22 cellular contexts compared by ENCODE assay signal in the genomic region with DNA sequence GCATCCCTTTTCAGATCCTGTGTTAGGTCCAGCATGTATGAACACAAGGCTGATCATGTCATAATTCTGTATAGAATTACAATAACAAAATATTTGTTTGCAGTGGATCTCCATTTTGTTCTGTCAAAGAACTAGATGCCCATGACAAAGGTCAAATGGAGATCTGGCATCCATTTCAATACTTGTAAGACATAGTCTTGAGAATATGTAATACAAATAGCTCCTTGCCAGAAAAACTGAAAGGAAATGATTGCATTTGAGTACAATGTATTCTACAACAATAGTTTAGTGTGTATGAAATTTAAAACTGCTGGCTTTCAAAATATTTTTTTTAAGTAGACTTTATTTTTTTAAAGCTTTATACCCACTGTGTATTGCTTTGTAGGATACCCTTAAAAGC.
DNase-seq lines count a peak whose midpoint lies in the region; ATAC-seq and TF ChIP-seq lines count a peak whose summit lies in the region.
"Had no signal": no experiment of that assay in that cellular context is flagged by ENCODE, and none has a peak within 500 bp of the region (broad histone marks: within the 10 kb centered on the region; RNA-seq: fewer than 3 reads in every experiment).

No MANE protein-coding gene starts in this region.

- no peaks in the 10 kb centered on the region; the same call in none of the 2 replicates for H3K79me2 ChIP-seq in GM23338 (replicated peaks; ENCODE audit: insufficient read depth)

- no peaks in the 10 kb centered on the region for H3F3A ChIP-seq in GM23338 (replicated peaks; ENCODE audit: low read depth)

- no peaks in the 10 kb centered on the region for H3K27me3 ChIP-seq in heart right ventricle
- H3K27me3 ChIP-seq in upper lobe of left lung: no peaks in the 10 kb centered on the region
- H3K27me3 ChIP-seq in GM23338 (ENCODE audit: insufficient read depth): no peaks in the 10 kb centered on the region

- peaks cover 5% of the 10 kb centered on the region for H3K4me1 Mint-ChIP-seq in activated T-cell treated with anti-CD3 and anti-CD28 coated beads, Interleukin-2, amount 50 U/mL, for 4 hours (ENCODE audit: low read depth)
- H3K4me1 Mint-ChIP-seq in GM23338: peaks cover 38% of the 10 kb centered on the region
- peaks cover 2% of the 10 kb centered on the region for H3K4me1 Mint-ChIP-seq in activated naive CD4-positive, alpha-beta T cell treated with anti-CD3 and anti-CD28 coated beads for 36 hours (ENCODE audit: low read depth)

- H3K9me3 Mint-ChIP-seq in activated T-cell treated with anti-CD3 and anti-CD28 coated beads, Interleukin-2, amount 50 U/mL, for 4 hours: no peaks in the 10 kb centered on the region
- H3K9me3 Mint-ChIP-seq in GM23338: no peaks in the 10 kb centered on the region; the same call in 2 of the 3 replicates
- H3K9me3 Mint-ChIP-seq in activated naive CD4-positive, alpha-beta T cell treated with anti-CD3 and anti-CD28 coated beads for 36 hours: no peaks in the 10 kb centered on the region
- H3K9me3 Mint-ChIP-seq: CD8-positive, alpha-beta T cell had no signal

- peaks cover 22% of the 10 kb centered on the region for H3K36me3 Mint-ChIP-seq in activated T-cell treated with anti-CD3 and anti-CD28 coated beads, Interleukin-2, amount 50 U/mL, for 4 hours (ENCODE audit: insufficient read depth)
- H3K36me3 Mint-ChIP-seq in GM23338 (ENCODE audit: low read depth): no peaks in the 10 kb centered on the region; the same call in 2 of the 3 replicates
- H3K36me3 Mint-ChIP-seq in activated naive CD4-positive, alpha-beta T cell treated with anti-CD3 and anti-CD28 coated beads for 36 hours (ENCODE audit: low read depth): peaks cover 15% of the 10 kb centered on the region

- H3K4me3 Mint-ChIP-seq in activated T-cell treated with anti-CD3 and anti-CD28 coated beads, Interleukin-2, amount 50 U/mL, for 4 hours: no peak overlapping the region
- H3K4me3 Mint-ChIP-seq in GM23338: no peak overlapping the region
- H3K4me3 Mint-ChIP-seq in activated naive CD4-positive, alpha-beta T cell treated with anti-CD3 and anti-CD28 coated beads for 36 hours: no peak overlapping the region
- H3K4me3 Mint-ChIP-seq: CD8-positive, alpha-beta T cell had no signal

- H3K4me2 ChIP-seq in GM23338: no peak overlapping the region

- H3K27ac Mint-ChIP-seq in GM23338: no peak overlapping the region
- no peak overlapping the region for H3K27ac Mint-ChIP-seq in activated naive CD4-positive, alpha-beta T cell treated with anti-CD3 and anti-CD28 coated beads for 36 hours
- H3K27ac Mint-ChIP-seq: CD8-positive, alpha-beta T cell had no signal

- DNase-seq in heart right ventricle: no peak
- no peak for DNase-seq in cardiac septum (ENCODE audit: low spot score)
- DNase-seq in dedifferentiated amniotic fluid mesenchymal stem cell (ENCODE audit: extremely low spot score): peak; percentile 61
- DNase-seq in fibroblast of pulmonary artery (ENCODE audit: low read depth): peak; percentile 77
- DNase-seq in activated T-cell treated with anti-CD3 and anti-CD28 coated beads, Interleukin-2, amount 50 U/mL, for 4 hours: no peak
- no peak for DNase-seq in upper lobe of left lung
- DNase-seq in GM23338 (ENCODE audit: low spot score): no peak
- no peak for DNase-seq in activated naive CD4-positive, alpha-beta T cell treated with anti-CD3 and anti-CD28 coated beads for 36 hours
- DNase-seq: AML-193; C1 segment of cervical spinal cord; CD8-positive, alpha-beta T cell; DND-41; KG1; NCI-H1105; NCI-H146; NCI-H2029; NCI-H2227 treated with DMSO at 0.1 percent for 48 hours; NCI-H524 treated with DMSO at 0.1 percent for 48 hours; OCI-M1; Right ventricle myocardium superior had no signal

- H3K9me3 ChIP-seq in heart right ventricle: no peaks in the 10 kb centered on the region
- H3K9me3 ChIP-seq in upper lobe of left lung: no peaks in the 10 kb centered on the region

- TF ChIP-seq CTCF in heart right ventricle (IDR thresholded peaks at IDR 0.05) (no peak), fibroblast of pulmonary artery (IDR thresholded peaks at IDR 0.05; ENCODE audit: low read length, missing control alignments) (no peak), upper lobe of left lung (IDR thresholded peaks at IDR 0.05) (no peak), GM23338 (conservative IDR thresholded peaks at IDR 0.05; ENCODE audit: low read depth in 2 of 2) (no peak)

- H3K27me3 Mint-ChIP-seq in activated T-cell treated with anti-CD3 and anti-CD28 coated beads, Interleukin-2, amount 50 U/mL, for 4 hours (ENCODE audit: low read depth): no peaks in the 10 kb centered on the region
- no peaks in the 10 kb centered on the region for H3K27me3 Mint-ChIP-seq in GM23338 (ENCODE audit: insufficient read depth, low read depth, poor library complexity)
- no peaks in the 10 kb centered on the region for H3K27me3 Mint-ChIP-seq in activated naive CD4-positive, alpha-beta T cell treated with anti-CD3 and anti-CD28 coated beads for 36 hours (ENCODE audit: low read depth)

- intact Hi-C loops in heart right ventricle (cut with DNase I) (no loop called here), cardiac septum (cut with DNase I) (no loop called here)
- intact Hi-C loops in activated naive CD4-positive, alpha-beta T cell treated with anti-CD3 and anti-CD28 coated beads for 36 hours (cut with micrococcal nuclease): no loop called here

- no peak for TF ChIP-seq POLR2A in upper lobe of left lung (IDR thresholded peaks at IDR 0.05)

- no peak overlapping the region for H2AFZ ChIP-seq in GM23338

- H4K20me1 ChIP-seq in GM23338 (replicated peaks; ENCODE audit: insufficient read depth): no peaks in the 10 kb centered on the region

- ATAC-seq in heart right ventricle (peak in 1 of 8 donors; percentile 53), upper lobe of left lung (ENCODE audit: low FRiP score in 2 of 2) (no peak), GM23338 (no peak)
- no peak for ATAC-seq in activated T-cell treated with anti-CD3 and anti-CD28 coated beads, Interleukin-2, amount 50 U/mL, for 4 hours
- ATAC-seq: CD8-positive, alpha-beta T cell; GM12878; HCT116 had no signal

- CTCF ChIA-PET in activated naive CD4-positive, alpha-beta T cell treated with anti-CD3 and anti-CD28 coated beads for 36 hours (lab: Charles Lee): interaction anchor here (0.7 kb wide), 1 partner anchor 54 kb away, joined by 3 read pairs; no protein-coding TSS in a partner anchor

- no peak for TF ChIP-seq EP300 in upper lobe of left lung (IDR thresholded peaks at IDR 0.05)

- peak overlapping the region in 7 of 10 donors; percentile 56 to 90 (median 79) for H3K27ac ChIP-seq in heart right ventricle
- no peak overlapping the region for H3K27ac ChIP-seq in upper lobe of left lung
- no peak overlapping the region for H3K27ac ChIP-seq in GM23338 (ENCODE audit: low read depth)

- H3K4me3 ChIP-seq in heart right ventricle: no peak overlapping the region
- H3K4me3 ChIP-seq in fibroblast of pulmonary artery (replicated peaks; ENCODE audit: low read depth, low read length): no peak overlapping the region
- H3K4me3 ChIP-seq in upper lobe of left lung: no peak overlapping the region
- no peak overlapping the region for H3K4me3 ChIP-seq in GM23338
- H3K4me3 ChIP-seq: GM12878 had no signal

- peaks cover 0 to 40% (median 32%) of the 10 kb centered on the region in 9 donors for H3K4me1 ChIP-seq in heart right ventricle
- peaks cover 19 to 26% (median 19%) of the 10 kb centered on the region in 4 donors for H3K4me1 ChIP-seq in upper lobe of left lung
- peaks cover 23% of the 10 kb centered on the region for H3K4me1 ChIP-seq in GM23338 (ENCODE audit: insufficient read depth)

- H3K36me3 ChIP-seq in heart right ventricle (no peaks in the 10 kb centered on the region), upper lobe of left lung (no peaks in the 10 kb centered on the region), GM23338 (ENCODE audit: insufficient read depth) (no peaks in the 10 kb centered on the region)

- no peaks in the 10 kb centered on the region for H3K9me2 ChIP-seq in GM23338 (ENCODE audit: insufficient read depth)

TF ChIP-seq in GM23338, 12 proteins besides CTCF, POLR2A, EP300 and RAD21:
- TF ChIP-seq CREB1 (CRISPR knock-in tag; IDR thresholded peaks at IDR 0.05; ENCODE audit: low read depth): no peak
- TF ChIP-seq EZH2 (IDR thresholded peaks at IDR 0.05; ENCODE audit: low read depth, unreplicated experiment): no peak
- no peak for TF ChIP-seq ZNF331 (CRISPR knock-in tag; IDR thresholded peaks at IDR 0.05; ENCODE audit: low read depth)
TF ChIP-seq in GM23338: peak in this region for 0.

Comparison
In these comparisons a context has a peak if more than half of its experiments do, and no peak if none do; other contexts are left out.
1. DNase-seq: peak in dedifferentiated amniotic fluid mesenchymal stem cell (single experiment) and fibroblast of pulmonary artery (single experiment); none in heart right ventricle (0 of 2), cardiac septum (single experiment), activated T-cell treated with anti-CD3 and anti-CD28 coated beads, Interleukin-2, amount 50 U/mL, for 4 hours (single experiment), upper lobe of left lung (0 of 2), GM23338 (single experiment) and activated naive CD4-positive, alpha-beta T cell treated with anti-CD3 and anti-CD28 coated beads for 36 hours (single experiment).
2. H3K27ac ChIP-seq: peak in heart right ventricle (7 of 10); none in upper lobe of left lung (0 of 4) and GM23338 (single experiment).